In genomic region chr7:79982151-79982770, GRCh38 we compare ENCODE assay signal across 19 cellular contexts.
A peak's percentile ranks its signal among the peaks of the same experiment; 100 is the strongest.
DNase-seq lines count a peak whose midpoint lies in the region; ATAC-seq, FAIRE-seq and TF ChIP-seq lines count a peak whose summit lies in the region.
"Had no signal": no experiment of that assay in that cellular context is flagged by ENCODE, and none has a peak within 500 bp of the region (broad histone marks: within the 10 kb centered on the region; RNA-seq: fewer than 3 reads in every experiment).

No MANE protein-coding gene starts in this region.

- H3K27ac ChIP-seq in IMR-90 (ENCODE audit: insufficient read depth, low read length) (peak overlapping the region; percentile 57), brain microvascular endothelial cell (peak overlapping the region; percentile 67), keratinocyte (ENCODE audit: control insufficient read depth, insufficient read depth, low read length) (peak overlapping the region; percentile 72)
- H3K27ac ChIP-seq: dorsolateral prefrontal cortex had no signal

- H3K4ac ChIP-seq in IMR-90 (ENCODE audit: low read depth, low read length) = peak overlapping the region; percentile 96; the same call in 1 of the 2 replicates

- ATAC-seq in IMR-90 (ENCODE audit: low read depth) (peak; percentile 64), GM19397 (IDR thresholded peaks at IDR 0.05; ENCODE audit: unreplicated experiment) (no peak), HG03520 (IDR thresholded peaks at IDR 0.05; ENCODE audit: unreplicated experiment) (no peak)
- ATAC-seq: activated CD8-positive, alpha-beta memory T cell treated with anti-CD3 and anti-CD28 coated beads, Interleukin-2, amount 10 ng/mL, durations not matched to agents 7 days and 5 days; GM23338; natural killer cell had no signal

- POLR2A ChIA-PET in IMR-90 (lab: Charles Lee; ENCODE audit: unreplicated experiment) = no interaction called here

- H3K9ac ChIP-seq in IMR-90 (ENCODE audit: low read depth, low read length) = peak overlapping the region; percentile 40; the same call in 1 of the 2 replicates
- H3K9ac ChIP-seq in keratinocyte (ENCODE audit: control insufficient read depth, extremely low read depth, insufficient read depth, low read length) = peak overlapping the region; percentile 8

- H4K5ac ChIP-seq in IMR-90 (ENCODE audit: low read depth, low read length) = peak overlapping the region; percentile 97; the same call in 1 of the 2 replicates

- H3K4me3 ChIP-seq in AG10803 (ENCODE audit: low read length) = no peak overlapping the region
- H3K4me3 ChIP-seq in IMR-90 (ENCODE audit: insufficient read depth, low read depth, low read length) = no peak overlapping the region
- H3K4me3 ChIP-seq in brain microvascular endothelial cell (ENCODE audit: low read depth, low read length) = no peak overlapping the region
- peak overlapping the region in 2 of 3 experiments; percentile 15 to 40 for H3K4me3 ChIP-seq in keratinocyte (ENCODE audit: control insufficient read depth in 2 of 3, extremely low read depth in 1 of 3, insufficient read depth in 2 of 3, low read depth in 1 of 3, low read length in 3 of 3)
- H3K4me3 ChIP-seq: dorsolateral prefrontal cortex, GM23338 had no signal

- peak overlapping the region in 1 of 2 experiments; percentile 92; a peak in 3 of 4 replicates for H4K8ac ChIP-seq in IMR-90 (ENCODE audit: low read depth in 2 of 2, low read length in 2 of 2)

- H3K9me3 ChIP-seq in IMR-90 (ENCODE audit: control insufficient read depth, insufficient read depth, low read length) (no peaks in the 10 kb centered on the region), keratinocyte (ENCODE audit: control insufficient read depth, low read depth, low read length) (no peaks in the 10 kb centered on the region)

- peak overlapping the region; percentile 100 for H2BK5ac ChIP-seq in IMR-90 (ENCODE audit: low read depth, low read length, poor library complexity, severe bottlenecking)

- dilution Hi-C loops in IMR-90 (cut with HindIII; ENCODE audit: low sequenced_read_pairs, unreplicated experiment) (no loop called here), keratinocyte (cut with MboI; ENCODE audit: extremely low pct_ligation_motif_present, low sequenced_read_pairs) (no loop called here)

- H4K20me1 ChIP-seq in IMR-90 (ENCODE audit: insufficient read depth, low read length) (no peaks in the 10 kb centered on the region), keratinocyte (ENCODE audit: control insufficient read depth, extremely low read depth, insufficient read depth, low read length) (no peaks in the 10 kb centered on the region)

- H3K36me3 ChIP-seq in IMR-90 (ENCODE audit: control insufficient read depth, insufficient read depth, low read length) = no peaks in the 10 kb centered on the region
- no peaks in the 10 kb centered on the region for H3K36me3 ChIP-seq in brain microvascular endothelial cell (replicated peaks)
- H3K36me3 ChIP-seq in keratinocyte (ENCODE audit: control insufficient read depth in 2 of 2, extremely low read depth in 1 of 2, insufficient read depth in 2 of 2, low read length in 2 of 2) = no peaks in the 10 kb centered on the region

- CTCF ChIA-PET in IMR-90 (lab: Yijun Ruan, JAX) = no interaction called here

- H3K4me2 ChIP-seq in IMR-90 (ENCODE audit: low read depth, low read length) (peak overlapping the region; percentile 84), keratinocyte (ENCODE audit: control insufficient read depth, extremely low read depth, insufficient read depth, low read depth, low read length) (peak overlapping the region; percentile 73)
- H3K4me2 ChIP-seq: GM23338 had no signal

- TF ChIP-seq CTCF in AG10803 (conservative IDR thresholded peaks at IDR 0.05; ENCODE audit: low read length) (no peak), IMR-90 (conservative IDR thresholded peaks at IDR 0.05; ENCODE audit: low read depth, low read length) (no peak), brain microvascular endothelial cell (IDR thresholded peaks at IDR 0.05; ENCODE audit: low read depth, low read length, missing control alignments) (no peak), keratinocyte (optimal IDR thresholded peaks at IDR 0.05 in 1 of 3, IDR thresholded peaks at IDR 0.05 in 1 of 3, conservative IDR thresholded peaks at IDR 0.05 in 1 of 3; ENCODE audit: extremely low read depth in 1 of 3, insufficient read depth in 2 of 3, low read length in 3 of 3) (no peak)

- H2BK120ac ChIP-seq in IMR-90 (ENCODE audit: low read depth, low read length) = peak overlapping the region; percentile 100

- no peak for TF ChIP-seq POLR2A in IMR-90 (IDR thresholded peaks at IDR 0.05; ENCODE audit: low read depth, low read length)

- peak overlapping the region; percentile 98 for H3K56ac ChIP-seq in IMR-90 (ENCODE audit: extremely low read depth, insufficient read depth, low read length)

- WGBS in IMR-90 (ENCODE audit: extremely low coverage in 2 of 2, insufficient read length in 1 of 2), 2 experiments = no CpG with 5 or more reads among the region's 2 CpGs

- DNase-seq in AG10803 (ENCODE audit: low read depth) (peak; percentile 55), IMR-90 (peak; percentile 84), brain microvascular endothelial cell (peak; percentile 12), keratinocyte (ENCODE audit: low read depth, low spot score) (no peak), NOMO-1 treated with DMSO at 0.1 percent for 48 hours (lab: John Stamatoyannopoulos, UW; ENCODE audit: unreplicated experiment) (no peak)
- DNase-seq in stimulated activated CD4-positive, alpha-beta T cell treated with anti-CD3 and anti-CD28 coated beads, Interleukin-4, amount 100 ng/mL, for 24 hours = no peak
- DNase-seq: activated CD4-positive, CD25-positive, alpha-beta regulatory T cell; activated CD8-positive, alpha-beta memory T cell treated with anti-CD3 and anti-CD28 coated beads, Interleukin-2, amount 10 ng/mL, durations not matched to agents 7 days and 5 days; activated effector memory CD4-positive, alpha-beta T cell treated with anti-CD3 and anti-CD28 coated beads, Interleukin-2, amount 50 U/mL, for 16 hours; aorta; dorsolateral prefrontal cortex; natural killer cell; NCI-H2107; NCI-H748 treated with DMSO at 0.1 percent for 48 hours; T-helper 1 cell had no signal

- peak overlapping the region; percentile 82 for H2BK20ac ChIP-seq in IMR-90 (ENCODE audit: low read depth, low read length)

- peak overlapping the region; percentile 98 for H3K18ac ChIP-seq in IMR-90 (ENCODE audit: low read depth, low read length)

- peaks cover 0 to 8% of the 10 kb centered on the region in 2 experiments; a peak in 2 of 4 replicates for H3K79me1 ChIP-seq in IMR-90 (ENCODE audit: low read depth in 1 of 2, low read length in 2 of 2)

- H2AK9ac ChIP-seq in IMR-90 (replicated peaks; ENCODE audit: low read depth, low read length, poor library complexity) = no peak overlapping the region

- peak overlapping the region; percentile 85; the same call in 1 of the 2 replicates for H3K23ac ChIP-seq in IMR-90 (ENCODE audit: low read depth, low read length)

- H3K9me1 ChIP-seq in IMR-90 (ENCODE audit: insufficient read depth, low read length) (no peaks in the 10 kb centered on the region), keratinocyte (ENCODE audit: control insufficient read depth, extremely low read depth, insufficient read depth, low read length) (no peaks in the 10 kb centered on the region)

- peak overlapping the region; percentile 87 for H4K91ac ChIP-seq in IMR-90 (ENCODE audit: insufficient read depth, low read depth, low read length)

- no peaks in the 10 kb centered on the region for H3K27me3 ChIP-seq in IMR-90 (ENCODE audit: control insufficient read depth, insufficient read depth, low read length)
- no peaks in the 10 kb centered on the region for H3K27me3 ChIP-seq in brain microvascular endothelial cell (replicated peaks)
- no peaks in the 10 kb centered on the region for H3K27me3 ChIP-seq in keratinocyte (ENCODE audit: control insufficient read depth, extremely low read depth, insufficient read depth, low read length)
- H3K27me3 ChIP-seq: dorsolateral prefrontal cortex had no signal

- H3K14ac ChIP-seq in IMR-90 (replicated peaks; ENCODE audit: low read depth, low read length) = peak overlapping the region; percentile 71

- peak; percentile 81 for FAIRE-seq in keratinocyte (lab: Jason Lieb, UNC)
- FAIRE-seq: frontal cortex had no signal

- in situ Hi-C loops in IMR-90 (cut with MboI; ENCODE audit: low sequenced_read_pairs) (no loop called here), brain microvascular endothelial cell (cut with HindIII; ENCODE audit: low pct_ligation_motif_present, low sequenced_read_pairs) (no loop called here)

- peaks cover 12% of the 10 kb centered on the region for H3K4me1 ChIP-seq in IMR-90 (ENCODE audit: control insufficient read depth, insufficient read depth, low read length)
- peaks cover 17% of the 10 kb centered on the region for H3K4me1 ChIP-seq in keratinocyte (ENCODE audit: control insufficient read depth, extremely low read depth, insufficient read depth, low read length)

- no peak overlapping the region for H2AK5ac ChIP-seq in IMR-90 (ENCODE audit: low read depth, low read length)

- no peak overlapping the region for H2AFZ ChIP-seq in IMR-90 (replicated peaks; ENCODE audit: low read length, poor library complexity)
- peak overlapping the region; percentile 16 for H2AFZ ChIP-seq in keratinocyte (ENCODE audit: control insufficient read depth, low read length)
- H2AFZ ChIP-seq: GM23338 had no signal

- no TSS peak for BruUV-seq in IMR-90 (replicated peaks; lab: Mats Ljungman, UMichigan)

- 0 out of 3 replicates have a peak overlapping the region, but pooled peaks have one; percentile 8 for H2BK15ac ChIP-seq in IMR-90 (ENCODE audit: low read depth, low read length)

- TF ChIP-seq RAD21 in IMR-90 (IDR thresholded peaks at IDR 0.05; ENCODE audit: low read length) = no peak

- H3K79me2 ChIP-seq in keratinocyte (ENCODE audit: control insufficient read depth, insufficient read depth, low read length) = no peaks in the 10 kb centered on the region

- intact Hi-C loops in IMR-90 (cut with micrococcal nuclease) = no loop called here

TF ChIP-seq in IMR-90, 13 proteins besides CTCF, POLR2A, EP300 and RAD21:
- TF ChIP-seq FOS (IDR thresholded peaks at IDR 0.05; ENCODE audit: low read depth, low read length) = 0 out of 2 replicates have a peak, but pooled peaks have one; percentile 7
- TF ChIP-seq SMC3 (IDR thresholded peaks at IDR 0.05; ENCODE audit: low read depth, low read length) = no peak

Comparison
In these comparisons a context has a peak if more than half of its experiments do, and no peak if none do; other contexts are left out.
1. DNase-seq: peak in AG10803 (single experiment), IMR-90 (single experiment) and brain microvascular endothelial cell (single experiment); none in keratinocyte (single experiment), NOMO-1 treated with DMSO at 0.1 percent for 48 hours (single experiment) and stimulated activated CD4-positive, alpha-beta T cell treated with anti-CD3 and anti-CD28 coated beads, Interleukin-4, amount 100 ng/mL, for 24 hours (single experiment).
2. H3K4me3 ChIP-seq: peak in keratinocyte (2 of 3); none in AG10803 (single experiment), IMR-90 (single experiment) and brain microvascular endothelial cell (single experiment).
3. Peak in every context shown above with its lines, with median percentiles within 50 percentile points of each other: H3K27ac ChIP-seq.